In the genomic region with DNA sequence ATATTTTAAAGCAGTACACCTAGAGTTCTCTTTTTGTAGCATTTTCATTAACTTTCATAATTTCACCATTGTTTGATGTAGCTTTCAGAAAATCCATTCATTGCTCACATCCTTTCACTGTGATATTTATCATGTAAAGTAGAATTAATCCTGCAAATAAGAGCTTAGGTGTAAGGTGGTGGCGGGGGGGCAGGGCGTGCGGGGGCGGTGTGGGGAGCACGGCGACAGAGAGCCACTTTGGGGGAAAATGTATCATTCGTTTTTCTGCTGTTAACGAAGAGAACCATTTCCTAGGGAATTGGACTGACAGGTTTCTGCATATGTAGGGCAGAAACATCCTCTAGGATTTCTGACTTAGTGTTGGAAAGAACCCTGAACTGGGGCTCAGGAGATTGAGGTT, we compare ENCODE assay signal across 7 cellular contexts.
"Had no signal": no experiment of that assay in that cellular context is flagged by ENCODE, and none has a peak within 500 bp of the region (broad histone marks: within the 10 kb centered on the region; RNA-seq: fewer than 3 reads in every experiment).

No MANE protein-coding gene starts in this region.

- DNase-seq: IMR-90, KBM-7, KG1 had no signal

- FAIRE-seq: HepG2, HTR-8/SVneo had no signal

- H3K9ac ChIP-seq: KMS-11 had no signal

- H3K4me2 ChIP-seq: KMS-11 had no signal

- H3K27ac ChIP-seq: HL-60, KMS-11 had no signal

- ATAC-seq: HepG2 had no signal
